In genomic region chr2:113208995-113209868, GRCh38 we compare ENCODE assay signal across 14 cellular contexts. TPM values are rescaled to one million over a fixed set of nuclear protein-coding genes. Genes with fewer than 3 reads are reported as not detected.
DNase-seq lines count a peak whose midpoint lies in the region; ATAC-seq and TF ChIP-seq lines count a peak whose summit lies in the region.
"Had no signal": no experiment of that assay in that cellular context is flagged by ENCODE, and none has a peak within 500 bp of the region (broad histone marks: within the 10 kb centered on the region; RNA-seq: fewer than 3 reads in every experiment).

No MANE protein-coding gene starts in this region.

- H3K27me3 Mint-ChIP-seq in dendritic cell treated with granulocyte-macrophage colony-stimulating factor and Interleukin-4, amounts not matched to agents 40 ng/mL and 50 ng/mL, for 4 days = peaks cover 9% of the 10 kb centered on the region
- peaks cover 21% of the 10 kb centered on the region for H3K27me3 Mint-ChIP-seq in nephron (ENCODE audit: low read depth)
- H3K27me3 Mint-ChIP-seq: stimulated activated naive CD8-positive, alpha-beta T cell treated with anti-CD3 and anti-CD28 coated beads, Interleukin-15, Interleukin-2, amounts not matched to agents 100 ng/mL and 50 ng/mL, for 24 hours had no signal

- H3K4me3 ChIP-seq in BJ (ENCODE audit: low read depth, low read length) (no peak overlapping the region), lower lobe of right lung (no peak overlapping the region)
- H3K4me3 ChIP-seq: adrenal gland, SK-N-MC had no signal

- POLR2A ChIA-PET in BJ (lab: Charles Lee) = no interaction called here

- no peaks in the 10 kb centered on the region for H3K9me3 Mint-ChIP-seq in dendritic cell treated with granulocyte-macrophage colony-stimulating factor and Interleukin-4, amounts not matched to agents 40 ng/mL and 50 ng/mL, for 4 days
- no peaks in the 10 kb centered on the region for H3K9me3 Mint-ChIP-seq in nephron
- H3K9me3 Mint-ChIP-seq: natural killer cell; stimulated activated naive CD8-positive, alpha-beta T cell treated with anti-CD3 and anti-CD28 coated beads, Interleukin-15, Interleukin-2, amounts not matched to agents 100 ng/mL and 50 ng/mL, for 24 hours had no signal

- CTCF ChIA-PET in BJ (lab: Yijun Ruan, JAX) = interaction anchor here (1.0 to 2.3 kb wide), 2 partner anchors 10 to 181 kb away, joined by 3 to 11 read pairs; no protein-coding TSS in a partner anchor

- H3K9me3 ChIP-seq in lower lobe of right lung = no peaks in the 10 kb centered on the region
- H3K9me3 ChIP-seq: adrenal gland had no signal

- H3K4me1 Mint-ChIP-seq in dendritic cell treated with granulocyte-macrophage colony-stimulating factor and Interleukin-4, amounts not matched to agents 40 ng/mL and 50 ng/mL, for 4 days (ENCODE audit: low read depth) = peaks cover 40% of the 10 kb centered on the region
- peaks cover 37% of the 10 kb centered on the region for H3K4me1 Mint-ChIP-seq in nephron

- no peak for TF ChIP-seq RAD21 in Ishikawa (IDR thresholded peaks at IDR 0.05; ENCODE audit: low read depth)

- DNase-seq in BJ (ENCODE audit: low read depth) (peak; percentile 26), SW 1271 (lab: John Stamatoyannopoulos, UW) (no peak), lower lobe of right lung (no peak)
- DNase-seq: adrenal gland, MV-4-11, natural killer cell, WERI-Rb-1 had no signal

- intact Hi-C loops in dendritic cell treated with granulocyte-macrophage colony-stimulating factor and Interleukin-4, amounts not matched to agents 40 ng/mL and 50 ng/mL, for 4 days (cut with micrococcal nuclease) = no loop called here
- intact Hi-C loops in lower lobe of right lung (cut with DNase I) = no loop called here

- H3K4me1 ChIP-seq in lower lobe of right lung = peaks cover 20% of the 10 kb centered on the region

- H3K4me3 Mint-ChIP-seq in dendritic cell treated with granulocyte-macrophage colony-stimulating factor and Interleukin-4, amounts not matched to agents 40 ng/mL and 50 ng/mL, for 4 days = no peak overlapping the region
- H3K4me3 Mint-ChIP-seq in nephron = peak overlapping the region; percentile 10 to 23 (median 20)
- H3K4me3 Mint-ChIP-seq: natural killer cell; stimulated activated naive CD8-positive, alpha-beta T cell treated with anti-CD3 and anti-CD28 coated beads, Interleukin-15, Interleukin-2, amounts not matched to agents 100 ng/mL and 50 ng/mL, for 24 hours had no signal

- ATAC-seq in GM18498 (IDR thresholded peaks at IDR 0.05; ENCODE audit: unreplicated experiment) = no peak
- no peak for ATAC-seq in HG03469 (IDR thresholded peaks at IDR 0.05; ENCODE audit: unreplicated experiment)
- no peak for ATAC-seq in lower lobe of right lung
- ATAC-seq: natural killer cell had no signal

- no peak overlapping the region for H3K27ac ChIP-seq in lower lobe of right lung
- H3K27ac ChIP-seq: SK-N-MC, WERI-Rb-1 had no signal

- H3K27me3 ChIP-seq in BJ (ENCODE audit: control insufficient read depth, insufficient read depth, low read length) (no peaks in the 10 kb centered on the region), lower lobe of right lung (ENCODE audit: low read depth) (no peaks in the 10 kb centered on the region)
- H3K27me3 ChIP-seq: adrenal gland had no signal

- peak; percentile 25; the same call in 1 of the 2 replicates for TF ChIP-seq EP300 in Ishikawa (IDR thresholded peaks at IDR 0.05; ENCODE audit: borderline replicate concordance)

- H3K36me3 Mint-ChIP-seq in dendritic cell treated with granulocyte-macrophage colony-stimulating factor and Interleukin-4, amounts not matched to agents 40 ng/mL and 50 ng/mL, for 4 days (ENCODE audit: low read depth) = no peaks in the 10 kb centered on the region
- H3K36me3 Mint-ChIP-seq in nephron (ENCODE audit: low read depth) = no peaks in the 10 kb centered on the region
- H3K36me3 Mint-ChIP-seq: natural killer cell had no signal

- TF ChIP-seq CTCF in BJ (IDR thresholded peaks at IDR 0.05; ENCODE audit: insufficient read depth, low read depth, low read length) (no peak), nephron (IDR thresholded peaks at IDR 0.05; ENCODE audit: unreplicated experiment in 3 of 3) (no peak), lower lobe of right lung (IDR thresholded peaks at IDR 0.05) (no peak)

- H3K36me3 ChIP-seq in BJ (ENCODE audit: control insufficient read depth, insufficient read depth, low read length) (no peaks in the 10 kb centered on the region), lower lobe of right lung (no peaks in the 10 kb centered on the region)
- H3K36me3 ChIP-seq: adrenal gland, WERI-Rb-1 had no signal

- H3K27ac Mint-ChIP-seq in dendritic cell treated with granulocyte-macrophage colony-stimulating factor and Interleukin-4, amounts not matched to agents 40 ng/mL and 50 ng/mL, for 4 days = peak overlapping the region; percentile 70
- H3K27ac Mint-ChIP-seq in nephron = peak overlapping the region in 2 of 3 experiments; percentile 95 to 98
- H3K27ac Mint-ChIP-seq: stimulated activated naive CD8-positive, alpha-beta T cell treated with anti-CD3 and anti-CD28 coated beads, Interleukin-15, Interleukin-2, amounts not matched to agents 100 ng/mL and 50 ng/mL, for 24 hours had no signal

TF ChIP-seq in Ishikawa, 13 proteins besides CTCF, POLR2A, EP300 and RAD21:
- TF ChIP-seq TEAD4 (IDR thresholded peaks at IDR 0.05) (peak; percentile 59; the same call in 1 of the 2 replicates), EGR1 (IDR thresholded peaks at IDR 0.05) (no peak), FOXM1 (IDR thresholded peaks at IDR 0.05; ENCODE audit: borderline replicate concordance, low read depth) (no peak), CEBPB (IDR thresholded peaks at IDR 0.05) (no peak), NFIC (IDR thresholded peaks at IDR 0.05) (peak; percentile 77)
- TF ChIP-seq, protein P1, sequence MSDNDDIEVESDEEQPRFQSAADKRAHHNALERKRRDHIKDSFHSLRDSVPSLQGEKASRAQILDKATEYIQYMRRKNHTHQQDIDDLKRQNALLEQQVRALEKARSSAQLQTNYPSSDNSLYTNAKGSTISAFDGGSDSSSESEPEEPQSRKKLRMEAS (IDR thresholded peaks at IDR 0.05) = peak; percentile 25; the same call in 1 of the 2 replicates

RNA-seq across cellular contexts. Expression of gene PSD4, which starts 35.5 kb away (rescaled TPM):
- polyA plus RNA-seq in BJ (2011; rRNA removed) = 0.93 and 1.9 TPM in 2 replicates
- 1.4 and 1.9 TPM in 2 replicates for polyA minus RNA-seq in BJ (2011; rRNA and poly(A)+ RNA removed)
- 43.2 TPM for total RNA-seq in lower lobe of right lung
